In genomic region chr3:42247576-42248027, GRCh38 we compare ENCODE assay signal across 8 cellular contexts. TPM values are rescaled to one million over a fixed set of nuclear protein-coding genes. Genes with fewer than 3 reads are reported as not detected.
DNase-seq lines count a peak whose midpoint lies in the region; ATAC-seq and TF ChIP-seq lines count a peak whose summit lies in the region.

No MANE protein-coding gene starts in this region.

- TF ChIP-seq CTCF in HFF-Myc (IDR thresholded peaks at IDR 0.05; ENCODE audit: low read depth, low read length, missing control alignments): peak; percentile 57
- peak; percentile 74 for TF ChIP-seq CTCF in colonic mucosa (IDR thresholded peaks at IDR 0.05)
- TF ChIP-seq CTCF in lung (IDR thresholded peaks at IDR 0.05; ENCODE audit: control extremely low read depth, extremely low read depth): peak; percentile 57

- no peaks in the 10 kb centered on the region for H3K4me1 ChIP-seq in colonic mucosa
- H3K4me1 ChIP-seq in lung (ENCODE audit: control insufficient read depth in 2 of 2, insufficient read depth in 2 of 2, low read length in 2 of 2): no peaks in the 10 kb centered on the region

- H3K27ac ChIP-seq in colonic mucosa (no peak overlapping the region), lung (ENCODE audit: low read depth in 1 of 2, low read length in 1 of 2) (no peak overlapping the region)

- H3K9ac ChIP-seq in colonic mucosa (ENCODE audit: low read depth in 2 of 2, low read length in 2 of 2): no peak overlapping the region

- no peaks in the 10 kb centered on the region for H3K27me3 ChIP-seq in colonic mucosa
- H3K27me3 ChIP-seq in lung (ENCODE audit: control insufficient read depth, insufficient read depth): peaks cover 5% of the 10 kb centered on the region

- DNase-seq in ELR (ENCODE audit: low read depth): peak; percentile 72
- DNase-seq in HFF-Myc (ENCODE audit: extremely low read depth, low read depth): no peak
- DNase-seq in NCI-H2196 treated with DMSO at 0.1 percent for 48 hours (lab: John Stamatoyannopoulos, UW; ENCODE audit: unreplicated experiment): peak; percentile 1
- peak; percentile 37 to 66 for DNase-seq in activated CD4-positive, alpha-beta T cell treated with anti-CD3 and anti-CD28 coated beads for 4 hours
- peak; percentile 50 for DNase-seq in colonic mucosa
- peak; percentile 59 for DNase-seq in lung (ENCODE audit: low spot score)
- DNase-seq in stimulated activated CD8-positive, alpha-beta memory T cell treated with anti-CD3 and anti-CD28 coated beads, Interleukin-2, amount 100 ng/mL, for 1 hour (ENCODE audit: low read depth in 2 of 2): peak; percentile 25 to 26
- DNase-seq in OCI-M2 (lab: John Stamatoyannopoulos, UW; ENCODE audit: unreplicated experiment): no peak

- H3K36me3 ChIP-seq in colonic mucosa (no peaks in the 10 kb centered on the region), lung (ENCODE audit: control insufficient read depth in 2 of 2, insufficient read depth in 2 of 2, low read length in 2 of 2) (no peaks in the 10 kb centered on the region)

- H3K4me3 ChIP-seq in HFF-Myc (replicated peaks; ENCODE audit: low read depth, low read length): no peak overlapping the region
- no peak overlapping the region for H3K4me3 ChIP-seq in colonic mucosa
- no peak overlapping the region for H3K4me3 ChIP-seq in lung

- ATAC-seq in lung (ENCODE audit: insufficient read depth, low FRiP score): peak; percentile 47

- intact Hi-C loops in colonic mucosa (cut with DNase I): loop anchor here (1.0 to 5.0 kb wide), 2 partner anchors 196 to 300 kb away; no protein-coding TSS in a partner anchor

- H3K9me3 ChIP-seq in colonic mucosa: no peaks in the 10 kb centered on the region
- peaks cover 0 to 3% of the 10 kb centered on the region in 2 donors for H3K9me3 ChIP-seq in lung (ENCODE audit: control insufficient read depth in 2 of 2, insufficient read depth in 1 of 2, low read length in 1 of 2)

- WGBS in lung, 2 donors: 9 to 12% methylated on average over 9 of the region's 9 CpGs

RNA-seq across cellular contexts. Expression of gene CCK, which starts 18.4 kb away (rescaled TPM):
- not detected for total RNA-seq in colonic mucosa
- total RNA-seq in lung: under 1 TPM in 1 of 2 donors, not detected in 1; 0.28 TPM
- 1 to 10 TPM in 1 of 2 donors, under 1 TPM in 1; 0.41 to 1.2 TPM for polyA plus RNA-seq in lung

Comparison
In these comparisons a context has a peak if more than half of its experiments do, and no peak if none do; other contexts are left out.
1. DNase-seq: peak in ELR (single experiment), NCI-H2196 treated with DMSO at 0.1 percent for 48 hours (single experiment), activated CD4-positive, alpha-beta T cell treated with anti-CD3 and anti-CD28 coated beads for 4 hours (2 of 2), colonic mucosa (single experiment), lung (single experiment) and stimulated activated CD8-positive, alpha-beta memory T cell treated with anti-CD3 and anti-CD28 coated beads, Interleukin-2, amount 100 ng/mL, for 1 hour (2 of 2); none in HFF-Myc (single experiment) and OCI-M2 (single experiment).
2. Peak in every context shown above with its lines, with median percentiles within 50 percentile points of each other: CTCF ChIP-seq.